33 cellular contexts compared by ENCODE assay signal in genomic region chr1:57450981-57451380, GRCh38. TPM values are rescaled to one million over a fixed set of nuclear protein-coding genes. Genes with fewer than 3 reads are reported as not detected.
"Had no signal": no experiment of that assay in that cellular context is flagged by ENCODE, and none has a peak within 500 bp of the region (broad histone marks: within the 10 kb centered on the region; RNA-seq: fewer than 3 reads in every experiment).

No MANE protein-coding gene starts in this region.

- H3K27me3 ChIP-seq: brain microvascular endothelial cell, Peyer's patch, SJCRH30 had no signal

- H3K4me1 ChIP-seq: Peyer's patch, SJCRH30 had no signal

- DNase-seq: activated B cell treated with CpG ODN at 0.5 μM for 24 hours; activated CD4-positive, alpha-beta memory T cell treated with anti-CD3 and anti-CD28 coated beads for 36 hours; activated CD4-positive, alpha-beta T cell treated with anti-CD3 and anti-CD28 coated beads for 4 hours; activated CD4-positive, alpha-beta T cell treated with anti-CD3 and anti-CD28 coated beads, Interleukin-2, amount 50 U/mL, for 1 hour; activated CD4-positive, CD25-positive, alpha-beta regulatory T cell treated with anti-CD3 and anti-CD28 coated beads, Interleukin-2, amount 50 U/mL, for 72 hours; activated CD8-positive, alpha-beta memory T cell treated with anti-CD3 and anti-CD28 coated beads, Interleukin-2, amount 50 U/mL, for 4 hours; activated naive CD4-positive, alpha-beta T cell treated with anti-CD3 and anti-CD28 coated beads, Interleukin-2, amount 10 ng/mL, durations not matched to agents 7 days and 5 days; activated naive CD8-positive, alpha-beta T cell treated with anti-CD3 and anti-CD28 coated beads, Interleukin-2, amount 50 U/mL, for 24 hours; activated T-cell treated with anti-CD3 and anti-CD28 coated beads for 4 hours; activated T-cell treated with anti-CD3 and anti-CD28 coated beads, Interleukin-2, amount 50 U/mL, for 4 hours; anterior cingulate cortex; brain microvascular endothelial cell; central memory CD4-positive, alpha-beta T cell; Karpas-422; KBM-7; NCI-H1105; NCI-H1417 treated with DMSO at 0.1 percent for 48 hours; NCI-H1694; NCI-H1930; NCI-H2081 treated with DMSO at 0.1 percent for 48 hours; NCI-H226; NCI-H446 treated with DMSO at 0.1 percent for 48 hours; NCI-H524; NCI-H69; NK-92 treated with Interleukin-12 subunit alpha and Interleukin-12 subunit beta, amount 100 ng/mL, for 24 hours; PC-3; Peyer's patch; SHP77; SJCRH30 had no signal

- H3K36me3 ChIP-seq: brain microvascular endothelial cell, Peyer's patch, SJCRH30 had no signal

- ATAC-seq: activated naive CD8-positive, alpha-beta T cell treated with anti-CD3 and anti-CD28 coated beads, Interleukin-2, amount 50 U/mL, for 24 hours; activated T-cell treated with anti-CD3 and anti-CD28 coated beads, Interleukin-2, amount 50 U/mL, for 4 hours; PC-3 had no signal

- H3K9me3 ChIP-seq: Peyer's patch, SJCRH30 had no signal

- H3K4me3 ChIP-seq: Peyer's patch, SJCRH30, SK-N-MC had no signal

- H3K27ac ChIP-seq: brain microvascular endothelial cell, Peyer's patch, RWPE1, SJCRH30, SK-N-MC had no signal

RNA-seq across cellular contexts. Expression of gene DAB1, which starts 27.1 kb away (rescaled TPM):
- total RNA-seq: activated B cell treated with CpG ODN at 0.5 μM for 24 hours; activated T-cell treated with anti-CD3 and anti-CD28 coated beads, Interleukin-2, amount 50 U/mL, for 4 hours; activated T-helper 1 cell treated with anti-CD3 and anti-CD28 coated beads, Interleukin-12 subunit alpha, Interleukin-12 subunit beta, Interleukin-2, Interleukin-4 antibody, amounts not matched to agents 30 ng/mL and 10 ng/mL and 1 ng/mL, durations not matched to agents 14 hours and 24 hours and 36 hours; MCF 10A; PC-3; SJCRH30 had no signal
